Comparison of ENCODE assay signal across 1 cellular context in the genomic region with DNA sequence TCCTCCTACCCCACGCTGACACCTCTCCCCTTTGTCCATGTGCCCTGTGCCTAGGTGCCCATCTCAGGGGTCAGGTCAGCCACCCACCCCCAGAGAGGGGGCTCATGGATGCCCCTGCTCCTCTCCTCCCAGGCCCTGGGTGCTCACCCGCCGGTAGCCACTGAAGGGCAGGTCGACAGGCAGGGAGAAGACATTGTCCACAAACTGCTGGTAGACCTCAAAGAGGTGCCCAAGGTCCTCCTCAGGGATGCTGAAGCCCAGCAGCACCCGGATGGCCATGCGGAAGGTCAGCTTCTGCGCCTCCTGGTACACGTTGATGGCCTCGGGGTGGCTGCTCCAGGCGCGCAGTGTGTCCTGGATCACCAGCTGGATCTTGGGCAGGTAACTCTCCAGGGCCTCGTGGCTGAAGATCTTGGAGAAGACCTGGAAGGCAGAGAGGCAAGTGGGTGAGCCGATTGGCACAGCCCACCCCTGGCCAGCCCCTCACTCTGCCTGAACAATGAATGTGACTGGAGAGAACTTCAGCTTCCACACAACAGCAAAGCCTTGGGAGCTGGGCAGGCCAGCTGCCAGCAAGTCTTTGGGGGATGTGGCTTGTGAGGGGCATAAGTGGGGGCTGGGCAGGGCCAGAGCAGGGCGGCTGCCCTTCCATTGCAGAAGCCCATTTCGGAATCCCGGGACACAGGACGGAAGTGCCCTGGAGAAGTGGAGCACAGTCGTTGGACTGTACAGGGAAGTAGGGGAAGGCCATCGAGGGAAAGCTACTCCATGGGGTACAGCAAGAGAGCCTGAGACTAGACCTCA.
TF ChIP-seq lines count a peak whose summit lies in the region.

No MANE protein-coding gene starts in this region.

TF ChIP-seq in SK-N-SH treated with all-trans-retinoic acid at 6 μM for 48 hours, 23 proteins besides CTCF, POLR2A, EP300 and RAD21 (continued from another document):
- TF ChIP-seq, protein P1, sequence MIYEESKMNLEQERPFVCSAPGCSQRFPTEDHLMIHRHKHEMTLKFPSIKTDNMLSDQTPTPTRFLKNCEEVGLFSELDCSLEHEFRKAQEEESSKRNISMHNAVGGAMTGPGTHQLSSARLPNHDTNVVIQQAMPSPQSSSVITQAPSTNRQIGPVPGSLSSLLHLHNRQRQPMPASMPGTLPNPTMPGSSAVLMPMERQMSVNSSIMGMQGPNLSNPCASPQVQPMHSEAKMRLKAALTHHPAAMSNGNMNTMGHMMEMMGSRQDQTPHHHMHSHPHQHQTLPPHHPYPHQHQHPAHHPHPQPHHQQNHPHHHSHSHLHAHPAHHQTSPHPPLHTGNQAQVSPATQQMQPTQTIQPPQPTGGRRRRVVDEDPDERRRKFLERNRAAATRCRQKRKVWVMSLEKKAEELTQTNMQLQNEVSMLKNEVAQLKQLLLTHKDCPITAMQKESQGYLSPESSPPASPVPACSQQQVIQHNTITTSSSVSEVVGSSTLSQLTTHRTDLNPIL (CRISPR knock-in tag; IDR thresholded peaks at IDR 0.05; ENCODE audit: low read depth): no peak
- TF ChIP-seq PPARA (CRISPR knock-in tag; IDR thresholded peaks at IDR 0.05; ENCODE audit: borderline replicate concordance): no peak
- TF ChIP-seq ZFP30 (CRISPR knock-in tag; IDR thresholded peaks at IDR 0.05): peak; percentile 12; the same call in 1 of the 2 replicates
TF ChIP-seq in SK-N-SH treated with all-trans-retinoic acid at 6 μM for 48 hours: peak in this region for 2.
